ENCODE assay signal across 9 cellular contexts in genomic region chr16:1962161-1963153, GRCh38. TPM values are rescaled to one million over a fixed set of nuclear protein-coding genes. Genes with fewer than 3 reads are reported as not detected.
A peak's percentile ranks its signal among the peaks of the same experiment; 100 is the strongest.
DNase-seq lines count a peak whose midpoint lies in the region; TF ChIP-seq lines count a peak whose summit lies in the region.
"Not testable (repeated sequence)": the region's sequence is repeated elsewhere in the genome, so short reads cannot be mapped to it uniquely, and the experiment has no call there.
"Had no signal": no experiment of that assay in that cellular context is flagged by ENCODE, and none has a peak within 500 bp of the region (broad histone marks: within the 10 kb centered on the region; RNA-seq: fewer than 3 reads in every experiment).

No MANE protein-coding gene starts in this region.

- peak overlapping the region; percentile 85 for H3K4me3 ChIP-seq in Loucy (ENCODE audit: low read length, poor library complexity, severe bottlenecking)
- H3K4me3 ChIP-seq in mammary epithelial cell (replicated peaks in 1 of 3; ENCODE audit: insufficient read depth in 1 of 3, low read depth in 2 of 3, low read length in 3 of 3) = peak overlapping the region; percentile 59 to 98 (median 94)
- H3K4me3 ChIP-seq in iPS-20b (ENCODE audit: low read length) = peak overlapping the region; percentile 92
- H3K4me3 ChIP-seq in skin epidermis = peak overlapping the region in 4 of 7 experiments; percentile 67 to 94 (median 80)

- in situ Hi-C loops in mammary epithelial cell (cut with MboI; ENCODE audit: low sequenced_read_pairs in 2 of 2) = not testable (repeated sequence)

- 71% methylated on average over 22 of the region's 37 CpGs for WGBS in mammary epithelial cell (ENCODE audit: low coverage, missing lambda C conversion rate)

- H3K4me1 ChIP-seq in Loucy (ENCODE audit: insufficient read depth, low read length, poor library complexity, severe bottlenecking); iPS-20b (ENCODE audit: insufficient read depth, low read length): not testable (repeated sequence)
- peaks cover 20% of the 10 kb centered on the region for H3K4me1 ChIP-seq in mammary epithelial cell (ENCODE audit: insufficient read depth, low read length)

- H3K9me2 ChIP-seq in Loucy (replicated peaks; ENCODE audit: low read depth, low read length) = not testable (repeated sequence)

- H3K4me1 Mint-ChIP-seq in Calu3 (ENCODE audit: low read depth, unreplicated experiment) = peaks cover 26% of the 10 kb centered on the region
- H3K4me1 Mint-ChIP-seq in activated CD4-positive, alpha-beta memory T cell treated with anti-CD3 and anti-CD28 coated beads for 36 hours (ENCODE audit: low read depth) = peaks cover 46% of the 10 kb centered on the region

- H3K9me3 Mint-ChIP-seq in Calu3 (ENCODE audit: low read depth, unreplicated experiment); activated CD4-positive, alpha-beta memory T cell treated with anti-CD3 and anti-CD28 coated beads for 36 hours: not testable (repeated sequence)

- H3K27ac ChIP-seq in mammary epithelial cell (ENCODE audit: insufficient read depth, low read depth, low read length) (peak overlapping the region; percentile 87), skin epidermis (peak overlapping the region in 2 of 21 experiments; percentile 36 to 95)
- H3K27ac ChIP-seq in iPS-20b (ENCODE audit: low read length) = not testable (repeated sequence)

- not testable (repeated sequence) for BruUV-seq in Calu3 (replicated peaks; lab: Mats Ljungman, UMichigan); mammary epithelial cell (replicated peaks; lab: Mats Ljungman, UMichigan)

- H3K27me3 Mint-ChIP-seq in Calu3 (ENCODE audit: unreplicated experiment); activated CD4-positive, alpha-beta memory T cell treated with anti-CD3 and anti-CD28 coated beads for 36 hours: not testable (repeated sequence)

- TF ChIP-seq CTCF in Calu3 (IDR thresholded peaks at IDR 0.05; ENCODE audit: unreplicated experiment); Loucy (conservative IDR thresholded peaks at IDR 0.05; ENCODE audit: low read length); mammary epithelial cell (conservative IDR thresholded peaks at IDR 0.05 in 1 of 2, IDR thresholded peaks at IDR 0.05 in 1 of 2; ENCODE audit: extremely low read depth in 1 of 2, insufficient read depth in 1 of 2, low read depth in 1 of 2, low read length in 2 of 2): not testable (repeated sequence)

- POLR2A ChIA-PET in activated CD4-positive, alpha-beta memory T cell treated with anti-CD3 and anti-CD28 coated beads for 36 hours (lab: Charles Lee) = interaction anchor here (0.9 to 3.3 kb wide), 6 partner anchors 9 to 193 kb away, joined by 3 to 22 read pairs (median 10); partner anchors contain the start of genes GFER, MSRB1, TBL3 and TRAF7

- CTCF ChIA-PET in Calu3 (lab: Charles Lee); activated CD4-positive, alpha-beta memory T cell treated with anti-CD3 and anti-CD28 coated beads for 36 hours (lab: Charles Lee); mammary epithelial cell (lab: Charles Lee; ENCODE audit: low non-redundant PET): not testable (repeated sequence)

- H3K27me3 ChIP-seq in Loucy (ENCODE audit: insufficient read depth, low read length, poor library complexity, severe bottlenecking); mammary epithelial cell (ENCODE audit: insufficient read depth, low read length); iPS-20b (ENCODE audit: insufficient read depth, low read length): not testable (repeated sequence)

- intact Hi-C loops in Calu3 (cut with micrococcal nuclease; ENCODE audit: unreplicated experiment); mammary epithelial cell (cut with micrococcal nuclease): not testable (repeated sequence)
- intact Hi-C loops in activated CD4-positive, alpha-beta memory T cell treated with anti-CD3 and anti-CD28 coated beads for 36 hours (cut with micrococcal nuclease) = loop anchor here (2.0 to 5.0 kb wide), 3 partner anchors 50 to 466 kb away; partner anchors contain the start of genes CCNF, CRAMP1 and IFT140

- H2AFZ ChIP-seq in Loucy (ENCODE audit: low read length); mammary epithelial cell (ENCODE audit: low read depth, low read length): not testable (repeated sequence)

- peak overlapping the region; percentile 76 for H3K4me2 ChIP-seq in Loucy (ENCODE audit: low read depth, low read length, poor library complexity, severe bottlenecking)
- H3K4me2 ChIP-seq in mammary epithelial cell (ENCODE audit: insufficient read depth, low read depth, low read length) = peak overlapping the region; percentile 66

- peak overlapping the region; percentile 83 for H3K27ac Mint-ChIP-seq in Calu3 (ENCODE audit: unreplicated experiment)
- peak overlapping the region; percentile 86 for H3K27ac Mint-ChIP-seq in activated CD4-positive, alpha-beta memory T cell treated with anti-CD3 and anti-CD28 coated beads for 36 hours

- not testable (repeated sequence) for H3K9me3 ChIP-seq in Loucy (ENCODE audit: insufficient read depth, low read depth, low read length); mammary epithelial cell (replicated peaks; ENCODE audit: insufficient read depth, low read length); iPS-20b (ENCODE audit: insufficient read depth, low read depth, low read length)

- not testable (repeated sequence) for H3F3A ChIP-seq in Loucy (ENCODE audit: low read depth)

- peaks cover 72% of the 10 kb centered on the region for H3K36me3 Mint-ChIP-seq in Calu3 (ENCODE audit: insufficient read depth, unreplicated experiment)
- peaks cover 47% of the 10 kb centered on the region for H3K36me3 Mint-ChIP-seq in activated CD4-positive, alpha-beta memory T cell treated with anti-CD3 and anti-CD28 coated beads for 36 hours

- H3K36me3 ChIP-seq in Loucy (ENCODE audit: insufficient read depth, low read length) = peaks cover 16% of the 10 kb centered on the region; the same call in 1 of the 2 replicates
- H3K36me3 ChIP-seq in mammary epithelial cell (ENCODE audit: insufficient read depth, low read length) = not testable (repeated sequence)
- peaks cover 33% of the 10 kb centered on the region for H3K36me3 ChIP-seq in iPS-20b (ENCODE audit: insufficient read depth, low read depth, low read length)

- dilution Hi-C loops in mammary epithelial cell (cut with HindIII; ENCODE audit: low sequenced_read_pairs) = loop anchor here (10.0 kb wide), 1 partner anchor 202 kb away; no protein-coding TSS in a partner anchor

- DNase-seq in Calu3; activated CD4-positive, alpha-beta memory T cell treated with anti-CD3 and anti-CD28 coated beads for 36 hours; mammary epithelial cell: not testable (repeated sequence)

- H3K9ac ChIP-seq in Loucy (ENCODE audit: low read depth, low read length, poor library complexity, severe bottlenecking) (peak overlapping the region; percentile 93), mammary epithelial cell (ENCODE audit: insufficient read depth, low read length) (peak overlapping the region; percentile 11), iPS-20b (ENCODE audit: low read depth, low read length) (peak overlapping the region; percentile 99)

- peaks cover 28% of the 10 kb centered on the region for H4K20me1 ChIP-seq in Loucy (ENCODE audit: insufficient read depth, low read length, poor library complexity, severe bottlenecking)
- not testable (repeated sequence) for H4K20me1 ChIP-seq in mammary epithelial cell (ENCODE audit: insufficient read depth, low read length)

- H3K4me3 Mint-ChIP-seq in Calu3 (ENCODE audit: low read depth, unreplicated experiment) = peak overlapping the region; percentile 74
- peak overlapping the region; percentile 92 for H3K4me3 Mint-ChIP-seq in activated CD4-positive, alpha-beta memory T cell treated with anti-CD3 and anti-CD28 coated beads for 36 hours

- H3K79me2 ChIP-seq in Loucy (ENCODE audit: insufficient read depth, low read length) (peaks cover 54% of the 10 kb centered on the region), mammary epithelial cell (ENCODE audit: insufficient read depth, low read length) (peaks cover 64% of the 10 kb centered on the region)

RNA-seq across cellular contexts. Expression of gene RPS2, which starts 2.2 kb away (rescaled TPM):
- total RNA-seq in Calu3 (2022) (2,674 and 2,950 TPM in 2 replicates), mammary epithelial cell (1,000 to 10,000 TPM; 1,442 to 3,060 TPM)
- total RNA-seq in activated CD4-positive, alpha-beta memory T cell treated with anti-CD3 and anti-CD28 coated beads for 36 hours = 1,000 to 10,000 TPM; 5,123 to 5,136 TPM
- polyA plus RNA-seq in mammary epithelial cell = 3,984 TPM
- 3,102 TPM for polyA minus RNA-seq in mammary epithelial cell

RNA-seq across cellular contexts. Expression of gene NDUFB10, which starts 3.1 kb away (rescaled TPM):
- total RNA-seq in Calu3 (2022) (148 and 153 TPM in 2 replicates), mammary epithelial cell (100 to 1,000 TPM in 1 of 2 donors, 10 to 100 TPM in 1; 62.5 to 146 TPM)
- total RNA-seq in activated CD4-positive, alpha-beta memory T cell treated with anti-CD3 and anti-CD28 coated beads for 36 hours = 100 to 1,000 TPM; 122 to 125 TPM
- 192 TPM for polyA plus RNA-seq in mammary epithelial cell
- 149 TPM for polyA minus RNA-seq in mammary epithelial cell

RNA-seq across cellular contexts. Expression of gene RNF151, which starts 4.2 kb away (rescaled TPM):
- total RNA-seq in Calu3 (2022) (not detected in 2 replicates), mammary epithelial cell (not detected)
- not detected for total RNA-seq in activated CD4-positive, alpha-beta memory T cell treated with anti-CD3 and anti-CD28 coated beads for 36 hours
- polyA plus RNA-seq in mammary epithelial cell = 0.08 TPM
- polyA minus RNA-seq in mammary epithelial cell = not detected
- total RNA-seq: heart left ventricle, mesenteric fat pad, sigmoid colon had no signal
- polyA plus RNA-seq: heart left ventricle had no signal

RNA-seq across cellular contexts. Expression of gene RPL3L, which starts 8.0 kb away (rescaled TPM):
- total RNA-seq in Calu3 (2022) (not detected in 2 replicates), mammary epithelial cell (under 1 TPM; 0.33 to 0.80 TPM)
- not detected for total RNA-seq in activated CD4-positive, alpha-beta memory T cell treated with anti-CD3 and anti-CD28 coated beads for 36 hours
- polyA plus RNA-seq in mammary epithelial cell = 0.09 TPM
- not detected for polyA minus RNA-seq in mammary epithelial cell
- total RNA-seq: mesenteric fat pad, sigmoid colon had no signal

RNA-seq across cellular contexts. Expression of gene TBL3, which starts 9.4 kb away (rescaled TPM):
- total RNA-seq in Calu3 (2022) = 62.0 and 71.1 TPM in 2 replicates
- 10 to 100 TPM; 45.7 to 47.3 TPM for total RNA-seq in activated CD4-positive, alpha-beta memory T cell treated with anti-CD3 and anti-CD28 coated beads for 36 hours
- total RNA-seq in mammary epithelial cell = 10 to 100 TPM; 33.2 to 46.5 TPM
- 65.9 TPM for polyA plus RNA-seq in mammary epithelial cell
- 30.4 TPM for polyA minus RNA-seq in mammary epithelial cell

Comparison
In these comparisons a context has a peak if more than half of its experiments do, and no peak if none do; other contexts are left out.
1. H3K9ac ChIP-seq: peak in every context shown above with its lines; median percentile 99 in iPS-20b; 93 in Loucy; 11 in mammary epithelial cell.